Comparison of ENCODE assay signal across 25 cellular contexts in the genomic region with DNA sequence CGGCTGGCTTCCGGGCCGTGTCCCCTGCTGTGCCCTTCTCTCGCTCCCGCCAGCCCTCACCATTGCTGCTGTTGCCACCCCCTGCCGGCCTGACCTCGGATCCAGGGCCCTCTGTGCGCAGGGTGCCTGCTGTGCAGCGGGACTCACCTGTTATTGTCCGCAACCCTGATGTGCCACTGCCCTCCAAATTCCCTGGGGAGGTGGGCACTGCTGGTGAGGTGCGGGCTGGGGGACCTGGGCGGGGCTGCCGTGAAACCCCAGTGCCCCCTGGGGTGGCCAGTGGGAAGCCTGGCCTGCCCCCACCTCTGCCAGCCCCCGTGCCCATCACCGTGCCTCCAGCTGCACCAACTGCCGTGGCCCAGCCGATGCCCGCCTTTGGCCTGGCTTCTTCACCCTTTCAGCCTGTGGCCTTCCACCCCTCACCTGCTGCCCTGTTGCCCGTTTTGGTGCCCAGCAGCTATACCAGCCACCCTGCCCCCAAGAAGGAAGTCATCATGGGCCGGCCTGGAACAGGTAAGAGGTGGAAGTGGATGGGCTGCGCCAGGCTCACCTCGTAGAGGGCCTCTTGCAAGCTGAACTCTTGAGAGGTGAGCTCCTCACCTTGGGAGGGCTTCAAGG. TPM values are rescaled to one million over a fixed set of nuclear protein-coding genes. Genes with fewer than 3 reads are reported as not detected.
A peak's percentile ranks its signal among the peaks of the same experiment; 100 is the strongest.
DNase-seq lines count a peak whose midpoint lies in the region; ATAC-seq, FAIRE-seq and TF ChIP-seq lines count a peak whose summit lies in the region.
"Had no signal": no experiment of that assay in that cellular context is flagged by ENCODE, and none has a peak within 500 bp of the region (broad histone marks: within the 10 kb centered on the region; RNA-seq: fewer than 3 reads in every experiment).

No MANE protein-coding gene starts in this region.

- no peaks in the 10 kb centered on the region for H4K20me1 ChIP-seq in GM23248 (ENCODE audit: insufficient read depth)

- TF ChIP-seq CTCF in psoas muscle (IDR thresholded peaks at IDR 0.05), result no peak

- H3K9me2 ChIP-seq in GM23248 (ENCODE audit: insufficient read depth), result no peaks in the 10 kb centered on the region

- in situ Hi-C loops in GM23248 (cut with MboI), result no loop called here

- H3K36me3 Mint-ChIP-seq in activated CD4-positive, alpha-beta T cell treated with anti-CD3 and anti-CD28 coated beads, Interleukin-2, amount 10 ng/mL, durations not matched to agents 24 days and 14 days (ENCODE audit: low read depth), result peaks cover 35% of the 10 kb centered on the region

- H3K27me3 Mint-ChIP-seq in activated CD4-positive, alpha-beta T cell treated with anti-CD3 and anti-CD28 coated beads, Interleukin-2, amount 10 ng/mL, durations not matched to agents 24 days and 14 days, result no peaks in the 10 kb centered on the region
- H3K27me3 Mint-ChIP-seq: B cell had no signal

- no peak for DNase-seq in activated CD4-positive, alpha-beta T cell treated with anti-CD3 and anti-CD28 coated beads, Interleukin-2, amount 10 ng/mL, durations not matched to agents 24 days and 14 days
- DNase-seq in activated CD4-positive, alpha-beta T cell treated with anti-CD3 and anti-CD28 coated beads, Interleukin-2, amount 50 U/mL, for 48 hours, result no peak
- DNase-seq in GM23248 (no peak), caudate nucleus (lab: John Stamatoyannopoulos, UW) (no peak), psoas muscle (peak in 1 of 2 donors; percentile 13), H54 (ENCODE audit: insufficient read length, low spot score) (no peak)
- no peak for DNase-seq in stimulated activated naive CD4-positive, alpha-beta T cell (lab: John Stamatoyannopoulos, UW)
- no peak for DNase-seq in stimulated activated CD8-positive, alpha-beta memory T cell treated with anti-CD3 and anti-CD28 coated beads, Interleukin-4, amount 100 ng/mL, for 48 hours
- DNase-seq: activated CD4-positive, alpha-beta T cell treated with anti-CD3 and anti-CD28 coated beads for 4 hours; activated gamma-delta T cell treated with Interleukin-2 at 50 U/mL for 16 hours; COR-L47; DMS79 treated with DMSO at 0.1 percent for 48 hours; HCEC 1CT; left ventricle myocardium inferior; NCI-H1436 treated with DMSO at 0.1 percent for 48 hours; NCI-H2171; NCI-H526; stimulated activated CD4-positive, alpha-beta T cell treated with anti-CD3 and anti-CD28 coated beads, Interleukin-4, amount 100 ng/mL, for 4 hours; trophoblast cell had no signal

- H3K9me3 Mint-ChIP-seq in activated CD4-positive, alpha-beta T cell treated with anti-CD3 and anti-CD28 coated beads, Interleukin-2, amount 10 ng/mL, durations not matched to agents 24 days and 14 days, result no peaks in the 10 kb centered on the region

- H3K9ac ChIP-seq in GM23248, result 0 out of 2 replicates have a peak overlapping the region, but pooled peaks have one; percentile 3

- H3K9me3 ChIP-seq in GM23248 (ENCODE audit: low read depth), result no peaks in the 10 kb centered on the region
- no peaks in the 10 kb centered on the region for H3K9me3 ChIP-seq in psoas muscle
- H3K9me3 ChIP-seq: adrenal gland, left ventricle myocardium inferior had no signal

- H3K4me3 Mint-ChIP-seq in activated CD4-positive, alpha-beta T cell treated with anti-CD3 and anti-CD28 coated beads, Interleukin-2, amount 10 ng/mL, durations not matched to agents 24 days and 14 days, result no peak overlapping the region
- H3K4me3 Mint-ChIP-seq: B cell had no signal

- H3K36me3 ChIP-seq in GM23248 (ENCODE audit: low read depth) (no peaks in the 10 kb centered on the region), psoas muscle (ENCODE audit: insufficient read depth in 1 of 2, low read depth in 1 of 2) (peaks cover 4 to 47% of the 10 kb centered on the region in 2 donors)
- H3K36me3 ChIP-seq: cardiac muscle cell had no signal

- H3K27ac ChIP-seq in GM23248, result no peak overlapping the region
- H3K27ac ChIP-seq in caudate nucleus (ENCODE audit: low read depth, low read length), result peak overlapping the region; percentile 2
- H3K27ac ChIP-seq in psoas muscle, result peak overlapping the region; percentile 30
- H3K27ac ChIP-seq: adrenal gland, cardiac muscle cell, left ventricle myocardium inferior had no signal

- 93 to 95% methylated on average over 18 to 22 of the region's 22 CpGs for WGBS in GM23248 (ENCODE audit: low coverage in 1 of 2, low lambda C conversion rate in 2 of 2, missing lambda C conversion rate in 2 of 2), 2 experiments
- WGBS in psoas muscle, 3 donors, result 86 to 94% (median 86%) methylated on average over 20 to 22 of the region's 22 CpGs

- FAIRE-seq in H54 (lab: Jason Lieb, UNC), result no peak
- FAIRE-seq: A204.1, GM12878 had no signal

- H3K27ac Mint-ChIP-seq in activated CD4-positive, alpha-beta T cell treated with anti-CD3 and anti-CD28 coated beads, Interleukin-2, amount 10 ng/mL, durations not matched to agents 24 days and 14 days, result peak overlapping the region; percentile 17
- H3K27ac Mint-ChIP-seq: B cell had no signal

- no peak for ATAC-seq in psoas muscle
- ATAC-seq: GM12878 had no signal

- H3K4me3 ChIP-seq in GM23248, result no peak overlapping the region
- no peak overlapping the region for H3K4me3 ChIP-seq in psoas muscle
- H3K4me3 ChIP-seq: adrenal gland, cardiac muscle cell, GM12878, left ventricle myocardium inferior had no signal

- peaks cover 24% of the 10 kb centered on the region for H3F3A ChIP-seq in GM23248 (ENCODE audit: insufficient read depth)

- H3K79me2 ChIP-seq in GM23248 (ENCODE audit: insufficient read depth), result peaks cover 92% of the 10 kb centered on the region

- intact Hi-C loops in activated CD4-positive, alpha-beta T cell treated with anti-CD3 and anti-CD28 coated beads, Interleukin-2, amount 10 ng/mL, durations not matched to agents 24 days and 14 days (cut with micrococcal nuclease), result no loop called here
- intact Hi-C loops in psoas muscle (cut with DNase I), result no loop called here

- H3K4me1 ChIP-seq in GM23248 (ENCODE audit: insufficient read depth) (peaks cover 40% of the 10 kb centered on the region), psoas muscle (peaks cover 68% of the 10 kb centered on the region)

- no peak for TF ChIP-seq POLR2A in H54 (IDR thresholded peaks at IDR 0.05; ENCODE audit: low read depth, low read length)

- H3K27me3 ChIP-seq in GM23248 (replicated peaks; ENCODE audit: insufficient read depth) (no peaks in the 10 kb centered on the region), psoas muscle (ENCODE audit: insufficient read depth in 3 of 3, low read length in 2 of 3) (no peaks in the 10 kb centered on the region)
- H3K27me3 ChIP-seq: adrenal gland, cardiac muscle cell had no signal

- no peak overlapping the region for H2AFZ ChIP-seq in GM23248

- H3K4me1 Mint-ChIP-seq in activated CD4-positive, alpha-beta T cell treated with anti-CD3 and anti-CD28 coated beads, Interleukin-2, amount 10 ng/mL, durations not matched to agents 24 days and 14 days, result peaks cover 53% of the 10 kb centered on the region

- no peak overlapping the region for H3K4me2 ChIP-seq in GM23248 (ENCODE audit: unreplicated experiment)

RNA-seq across cellular contexts. Expression of a gene that starts 5.1 kb away (rescaled TPM):
- 61.2 and 65.6 TPM in 2 replicates for total RNA-seq in activated CD4-positive, alpha-beta T cell treated with anti-CD3 and anti-CD28 coated beads, Interleukin-2, amount 10 ng/mL, durations not matched to agents 24 days and 14 days
- 17.5 and 22.3 TPM in 2 replicates for total RNA-seq in GM23248 (2014; rRNA removed; shearing (Covaris generic))
- polyA plus RNA-seq in GM23248 (2016; fragmentation: Nextera tagmentation; extraction: Ambion mirVana) (7.8 and 8.3 TPM in 2 replicates), psoas muscle (10 to 100 TPM; 17.1 to 39.3 (median 18.1) TPM)
- total RNA-seq in psoas muscle, result 10 to 100 TPM; 28.8 to 55.0 (median 44.2) TPM

RNA-seq across cellular contexts. Expression of a gene that starts 19.2 kb away (rescaled TPM):
- 71.6 and 82.3 TPM in 2 replicates for total RNA-seq in activated CD4-positive, alpha-beta T cell treated with anti-CD3 and anti-CD28 coated beads, Interleukin-2, amount 10 ng/mL, durations not matched to agents 24 days and 14 days
- 29.6 and 31.9 TPM in 2 replicates for total RNA-seq in GM23248 (2014; rRNA removed; shearing (Covaris generic))
- polyA plus RNA-seq in GM23248 (2016; fragmentation: Nextera tagmentation; extraction: Ambion mirVana), result 21.2 and 24.7 TPM in 2 replicates
- total RNA-seq in psoas muscle, result 10 to 100 TPM; 10.0 to 13.5 (median 11.8) TPM
- polyA plus RNA-seq in psoas muscle, result 10 to 100 TPM in 2 of 3 donors, 1 to 10 TPM in 1; 7.1 to 11.7 (median 11.4) TPM

RNA-seq across cellular contexts. Expression of a gene that starts 27.8 kb away (rescaled TPM):
- total RNA-seq in activated CD4-positive, alpha-beta T cell treated with anti-CD3 and anti-CD28 coated beads, Interleukin-2, amount 10 ng/mL, durations not matched to agents 24 days and 14 days, result 1.3 and 1.6 TPM in 2 replicates
- 1.1 TPM in 1 of 2 replicates, not detected in the other for total RNA-seq in GM23248 (2014; rRNA removed; shearing (Covaris generic))
- polyA plus RNA-seq in GM23248 (2016; fragmentation: Nextera tagmentation; extraction: Ambion mirVana) (0.84 and 1.1 TPM in 2 replicates), psoas muscle (under 1 TPM; 0.17 to 0.73 (median 0.60) TPM)
- total RNA-seq in psoas muscle, result under 1 TPM in 2 of 4 donors, not detected in 2; 0.19 to 0.51 TPM
- total RNA-seq: left ventricle myocardium inferior, mononuclear cell had no signal

RNA-seq across cellular contexts. Expression of a gene that starts 28.2 kb away (rescaled TPM):
- total RNA-seq in activated CD4-positive, alpha-beta T cell treated with anti-CD3 and anti-CD28 coated beads, Interleukin-2, amount 10 ng/mL, durations not matched to agents 24 days and 14 days, result 49.1 and 50.4 TPM in 2 replicates
- 22.5 and 26.0 TPM in 2 replicates for total RNA-seq in GM23248 (2014; rRNA removed; shearing (Covaris generic))
- polyA plus RNA-seq in GM23248 (2016; fragmentation: Nextera tagmentation; extraction: Ambion mirVana), result 19.4 and 22.1 TPM in 2 replicates
- total RNA-seq in psoas muscle, result 1 to 10 TPM; 4.0 to 7.4 (median 6.4) TPM
- 10 to 100 TPM; 12.8 to 17.1 (median 14.8) TPM for polyA plus RNA-seq in psoas muscle

RNA-seq across cellular contexts. Expression of a gene that starts 31.8 kb away (rescaled TPM):
- total RNA-seq in activated CD4-positive, alpha-beta T cell treated with anti-CD3 and anti-CD28 coated beads, Interleukin-2, amount 10 ng/mL, durations not matched to agents 24 days and 14 days, result 50.7 and 52.6 TPM in 2 replicates
- total RNA-seq in GM23248 (2014; rRNA removed; shearing (Covaris generic)), result 23.1 and 33.4 TPM in 2 replicates
- polyA plus RNA-seq in GM23248 (2016; fragmentation: Nextera tagmentation; extraction: Ambion mirVana) (13.0 and 13.1 TPM in 2 replicates), psoas muscle (100 to 1,000 TPM in 1 of 3 donors, 10 to 100 TPM in 2; 70.1 to 117 (median 81.1) TPM)
- 10 to 100 TPM; 48.7 to 64.8 (median 58.1) TPM for total RNA-seq in psoas muscle
